17 cellular contexts compared by ENCODE assay signal in the genomic region with DNA sequence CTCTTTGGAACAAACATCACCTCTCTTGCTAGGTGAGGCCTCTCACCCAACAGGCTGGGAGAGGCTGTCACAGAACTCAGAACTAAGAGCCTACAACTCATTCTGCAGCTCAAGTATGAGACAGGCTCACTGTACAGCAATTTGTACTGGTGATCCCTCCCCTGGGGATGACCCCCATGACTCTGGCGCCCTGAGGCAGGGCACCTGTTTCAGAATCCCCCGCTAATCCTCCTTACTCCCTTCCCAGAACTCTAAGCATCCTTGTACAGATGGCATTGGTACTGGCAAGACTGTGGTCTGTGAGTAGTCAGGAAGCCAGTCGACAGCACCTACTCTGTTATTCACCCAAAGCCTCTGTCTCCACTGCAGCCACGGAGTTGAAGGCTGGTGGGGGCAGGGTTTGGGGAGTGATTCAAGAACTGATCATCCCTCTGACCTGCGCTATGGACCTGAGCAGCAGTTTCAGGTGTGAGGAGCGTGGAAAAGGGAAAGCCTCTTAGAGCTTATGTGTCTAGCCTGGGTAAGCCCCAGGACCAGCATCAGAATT.
DNase-seq lines count a peak whose midpoint lies in the region; ATAC-seq and TF ChIP-seq lines count a peak whose summit lies in the region.
"Had no signal": no experiment of that assay in that cellular context is flagged by ENCODE, and none has a peak within 500 bp of the region (broad histone marks: within the 10 kb centered on the region; RNA-seq: fewer than 3 reads in every experiment).

No MANE protein-coding gene starts in this region.

- H3K36me3 ChIP-seq in Caco-2 (ENCODE audit: control insufficient read depth, insufficient read depth, low read length), result no peaks in the 10 kb centered on the region; the same call in 1 of the 2 replicates
- no peaks in the 10 kb centered on the region for H3K36me3 ChIP-seq in SJCRH30
- no peaks in the 10 kb centered on the region for H3K36me3 ChIP-seq in lung (ENCODE audit: control insufficient read depth in 2 of 2, insufficient read depth in 2 of 2, low read length in 2 of 2)
- H3K36me3 ChIP-seq: left lung, thoracic aorta had no signal

- no peaks in the 10 kb centered on the region for H3K36me3 Mint-ChIP-seq in Caco-2 (ENCODE audit: insufficient read depth, unreplicated experiment)
- no peaks in the 10 kb centered on the region for H3K36me3 Mint-ChIP-seq in HFFc6 (ENCODE audit: low read depth)
- no peaks in the 10 kb centered on the region for H3K36me3 Mint-ChIP-seq in activated CD4-positive, alpha-beta memory T cell treated with anti-CD3 and anti-CD28 coated beads, Interleukin-2, amount 10 ng/mL, durations not matched to agents 7 days and 5 days (ENCODE audit: low read depth)

- peaks cover 30% of the 10 kb centered on the region for H3K4me1 Mint-ChIP-seq in Caco-2 (ENCODE audit: low read depth, unreplicated experiment)
- H3K4me1 Mint-ChIP-seq in HFFc6 (ENCODE audit: low read depth), result peaks cover 17% of the 10 kb centered on the region
- peaks cover 7% of the 10 kb centered on the region for H3K4me1 Mint-ChIP-seq in activated CD4-positive, alpha-beta memory T cell treated with anti-CD3 and anti-CD28 coated beads, Interleukin-2, amount 10 ng/mL, durations not matched to agents 7 days and 5 days

- H3K4me1 ChIP-seq in Caco-2 (peaks cover 51% of the 10 kb centered on the region), SJCRH30 (peaks cover 11% of the 10 kb centered on the region), lung (ENCODE audit: control insufficient read depth in 2 of 2, insufficient read depth in 2 of 2, low read length in 2 of 2) (peaks cover 0 to 2% of the 10 kb centered on the region in 2 donors)
- H3K4me1 ChIP-seq: parathyroid adenoma had no signal

- H3K9me3 Mint-ChIP-seq in Caco-2 (ENCODE audit: unreplicated experiment) (no peaks in the 10 kb centered on the region), HFFc6 (no peaks in the 10 kb centered on the region)
- H3K9me3 Mint-ChIP-seq in activated CD4-positive, alpha-beta memory T cell treated with anti-CD3 and anti-CD28 coated beads, Interleukin-2, amount 10 ng/mL, durations not matched to agents 7 days and 5 days, result peaks cover 3% of the 10 kb centered on the region
- H3K9me3 Mint-ChIP-seq: activated T-helper 17 cell treated with anti-CD3 and anti-CD28 coated beads, Interleukin-2, amount 50 U/mL, for 72 hours had no signal

- H3K4me3 Mint-ChIP-seq in Caco-2 (ENCODE audit: unreplicated experiment), result peak overlapping the region; percentile 65
- H3K4me3 Mint-ChIP-seq in HFFc6, result no peak overlapping the region
- no peak overlapping the region for H3K4me3 Mint-ChIP-seq in activated CD4-positive, alpha-beta memory T cell treated with anti-CD3 and anti-CD28 coated beads, Interleukin-2, amount 10 ng/mL, durations not matched to agents 7 days and 5 days
- H3K4me3 Mint-ChIP-seq: activated T-helper 17 cell treated with anti-CD3 and anti-CD28 coated beads, Interleukin-2, amount 50 U/mL, for 72 hours had no signal

- intact Hi-C loops in Caco-2 (cut with micrococcal nuclease; ENCODE audit: unreplicated experiment), result loop anchor here (5.0 kb wide), 1 partner anchor 413 kb away; no protein-coding TSS in a partner anchor

- no peak for DNase-seq in Caco-2
- no peak for DNase-seq in HFFc6
- DNase-seq in SJCRH30, result peak; percentile 70 to 83
- peak; percentile 22 for DNase-seq in lung (ENCODE audit: low spot score)
- DNase-seq in glomerular visceral epithelial cell (ENCODE audit: extremely low spot score), result no peak
- DNase-seq in activated CD4-positive, alpha-beta memory T cell treated with anti-CD3 and anti-CD28 coated beads, Interleukin-2, amount 10 ng/mL, durations not matched to agents 7 days and 5 days, result no peak
- DNase-seq in nucleus accumbens (lab: John Stamatoyannopoulos, UW), result no peak
- DNase-seq: KBM-7; left lung; NCI-H1092 treated with DMSO at 0.1 percent for 48 hours; stimulated activated CD4-positive, alpha-beta T cell treated with anti-CD3 and anti-CD28 coated beads, Interleukin-4, amount 100 ng/mL, for 1 hour; T-helper 1 cell had no signal

- H3K27ac ChIP-seq in SJCRH30 (no peak overlapping the region), lung (ENCODE audit: low read depth in 1 of 2, low read length in 1 of 2) (no peak overlapping the region)
- H3K27ac ChIP-seq: left lung, parathyroid adenoma, thoracic aorta had no signal

- H3K27me3 ChIP-seq in Caco-2 (replicated peaks; ENCODE audit: control insufficient read depth, insufficient read depth, low read length) (no peaks in the 10 kb centered on the region), SJCRH30 (no peaks in the 10 kb centered on the region), lung (ENCODE audit: control insufficient read depth, insufficient read depth) (no peaks in the 10 kb centered on the region)
- H3K27me3 ChIP-seq: left lung had no signal

- CTCF ChIA-PET in Caco-2 (lab: Charles Lee), result interaction anchor here (0.5 to 1.0 kb wide), 3 partner anchors 15 to 47 kb away, joined by 3 to 6 read pairs (median 4); no protein-coding TSS in a partner anchor
- CTCF ChIA-PET in activated CD4-positive, alpha-beta memory T cell treated with anti-CD3 and anti-CD28 coated beads, Interleukin-2, amount 10 ng/mL, durations not matched to agents 7 days and 5 days (lab: Charles Lee), result no interaction called here

- no peak for ATAC-seq in lung (ENCODE audit: insufficient read depth, low FRiP score)
- no peak for ATAC-seq in GM18909 (IDR thresholded peaks at IDR 0.05; ENCODE audit: poor library complexity, unreplicated experiment)
- ATAC-seq: activated T-helper 17 cell treated with anti-CD3 and anti-CD28 coated beads, Interleukin-2, amount 50 U/mL, for 72 hours; left lung; Panc1 had no signal

- no peaks in the 10 kb centered on the region for H3K27me3 Mint-ChIP-seq in Caco-2 (ENCODE audit: insufficient read depth, unreplicated experiment)
- no peaks in the 10 kb centered on the region for H3K27me3 Mint-ChIP-seq in HFFc6 (ENCODE audit: insufficient read depth)
- H3K27me3 Mint-ChIP-seq in activated CD4-positive, alpha-beta memory T cell treated with anti-CD3 and anti-CD28 coated beads, Interleukin-2, amount 10 ng/mL, durations not matched to agents 7 days and 5 days, result no peaks in the 10 kb centered on the region
- H3K27me3 Mint-ChIP-seq: activated T-helper 17 cell treated with anti-CD3 and anti-CD28 coated beads, Interleukin-2, amount 50 U/mL, for 72 hours had no signal

- no peak for TF ChIP-seq CTCF in Caco-2 (IDR thresholded peaks at IDR 0.05; ENCODE audit: insufficient read depth in 1 of 2, low read depth in 1 of 2, low read length in 1 of 2, severe bottlenecking in 1 of 2, unreplicated experiment in 1 of 2)
- TF ChIP-seq CTCF in HFFc6 (IDR thresholded peaks at IDR 0.05), result no peak
- TF ChIP-seq CTCF in lung (IDR thresholded peaks at IDR 0.05; ENCODE audit: control extremely low read depth, extremely low read depth), result no peak

- no peak overlapping the region for H3K4me3 ChIP-seq in Caco-2 (ENCODE audit: low read depth, low read length)
- no peak overlapping the region for H3K4me3 ChIP-seq in SJCRH30
- no peak overlapping the region for H3K4me3 ChIP-seq in lung
- H3K4me3 ChIP-seq: left lung, thoracic aorta had no signal

- 81% methylated on average over 6 of the region's 6 CpGs for WGBS in lung, 2 donors

- H3K27ac Mint-ChIP-seq in Caco-2 (ENCODE audit: unreplicated experiment) (peak overlapping the region; percentile 87), HFFc6 (peak overlapping the region; percentile 24; the same call in 1 of the 2 replicates)
- H3K27ac Mint-ChIP-seq in activated CD4-positive, alpha-beta memory T cell treated with anti-CD3 and anti-CD28 coated beads, Interleukin-2, amount 10 ng/mL, durations not matched to agents 7 days and 5 days, result no peak overlapping the region

- H3K9me3 ChIP-seq in Caco-2 (no peaks in the 10 kb centered on the region), SJCRH30 (replicated peaks) (no peaks in the 10 kb centered on the region), lung (ENCODE audit: control insufficient read depth in 2 of 2, insufficient read depth in 1 of 2, low read length in 1 of 2) (no peaks in the 10 kb centered on the region)
- H3K9me3 ChIP-seq: left lung, thoracic aorta had no signal

- TSS peak; percentile 71 for BruUV-seq in Caco-2 (replicated peaks; lab: Mats Ljungman, UMichigan)

- POLR2A ChIA-PET in Caco-2 (lab: Charles Lee), result interaction anchor here (1.0 kb wide), 1 partner anchor 155 kb away, joined by 4 read pairs; no protein-coding TSS in a partner anchor
- POLR2A ChIA-PET in activated CD4-positive, alpha-beta memory T cell treated with anti-CD3 and anti-CD28 coated beads, Interleukin-2, amount 10 ng/mL, durations not matched to agents 7 days and 5 days (lab: Charles Lee), result no interaction called here

Comparison
In these comparisons a context has a peak if more than half of its experiments do, and no peak if none do; other contexts are left out.
1. DNase-seq: peak in SJCRH30 (2 of 2) and lung (single experiment); none in Caco-2 (0 of 2), HFFc6 (single experiment), glomerular visceral epithelial cell (single experiment), activated CD4-positive, alpha-beta memory T cell treated with anti-CD3 and anti-CD28 coated beads, Interleukin-2, amount 10 ng/mL, durations not matched to agents 7 days and 5 days (single experiment) and nucleus accumbens (0 of 56).